ENCODE assay signal across 8 cellular contexts in the genomic region with DNA sequence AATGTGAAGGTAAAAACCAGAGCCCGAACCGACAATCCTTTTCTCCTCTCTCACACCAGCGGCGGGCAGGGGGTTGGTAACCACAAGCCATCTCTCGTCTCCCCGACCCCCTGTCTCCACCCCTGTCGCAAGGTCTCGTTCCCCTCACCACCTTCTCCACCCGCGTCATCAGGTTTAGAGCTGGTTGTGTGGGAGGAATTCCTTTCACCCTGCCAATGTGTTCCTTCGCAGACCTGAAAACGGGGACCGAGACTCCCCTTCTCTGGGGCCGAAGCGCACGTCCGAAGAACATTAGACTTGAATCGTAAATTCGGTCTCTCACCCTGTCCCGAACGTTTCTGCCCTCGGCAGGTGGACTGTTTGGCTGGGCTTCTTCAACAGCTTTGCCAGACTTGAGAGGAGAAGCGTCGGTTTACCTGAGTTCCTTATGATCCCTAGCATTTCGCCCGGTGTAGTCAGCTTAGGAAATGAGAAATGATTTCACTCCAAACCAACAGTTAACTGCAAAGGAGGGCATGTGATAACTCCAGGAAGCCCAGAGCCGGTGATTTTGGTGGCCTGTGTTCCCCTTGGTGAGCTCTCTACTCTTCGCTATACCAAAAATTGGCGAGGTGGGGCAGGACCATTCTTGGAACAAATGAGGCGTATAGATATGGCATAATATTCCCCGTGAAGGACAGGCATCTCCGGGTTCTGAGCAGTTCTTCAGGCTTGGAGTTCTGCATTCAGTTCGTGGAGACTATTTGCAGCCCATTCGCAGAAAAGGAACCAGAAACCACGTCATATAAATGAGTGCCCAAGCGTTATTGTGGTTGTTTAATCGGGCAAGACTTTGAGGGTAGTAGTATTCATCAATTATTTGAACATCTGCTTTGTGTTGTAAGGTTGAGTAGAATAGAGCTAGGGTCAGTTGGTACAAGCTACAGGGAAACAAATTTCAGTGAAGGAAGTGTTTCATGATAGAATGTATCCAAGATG. TPM values are rescaled to one million over a fixed set of nuclear protein-coding genes. Genes with fewer than 3 reads are reported as not detected.
DNase-seq lines count a peak whose midpoint lies in the region; ATAC-seq, FAIRE-seq and TF ChIP-seq lines count a peak whose summit lies in the region.

No MANE protein-coding gene starts in this region.

- H3K4me3 ChIP-seq in Karpas-422 (ENCODE audit: low read length) (peak overlapping the region; percentile 88), endothelial cell of umbilical vein (replicated peaks in 1 of 3; ENCODE audit: insufficient read depth in 1 of 3, low read depth in 1 of 3, low read length in 3 of 3) (peak overlapping the region; percentile 61 to 91 (median 63))

- H2AFZ ChIP-seq in Karpas-422 (ENCODE audit: low read length) (peak overlapping the region; percentile 51), endothelial cell of umbilical vein (ENCODE audit: low read depth, low read length) (peak overlapping the region; percentile 36)

- H3K4me1 ChIP-seq in Karpas-422 (ENCODE audit: low read length) (peaks cover 15% of the 10 kb centered on the region), endothelial cell of umbilical vein (ENCODE audit: control insufficient read depth, extremely low read depth, insufficient read depth, low read length) (peaks cover 4% of the 10 kb centered on the region)

- H3K9me3 ChIP-seq in Karpas-422 (ENCODE audit: low read length): no peaks in the 10 kb centered on the region
- H3K9me3 ChIP-seq in endothelial cell of umbilical vein (replicated peaks; ENCODE audit: control insufficient read depth, insufficient read depth, low read length): no peaks in the 10 kb centered on the region

- BruUV-seq in endothelial cell of umbilical vein (replicated peaks; lab: Mats Ljungman, UMichigan): TSS peak; percentile 63

- peaks cover 30% of the 10 kb centered on the region for H3K79me2 ChIP-seq in Karpas-422 (ENCODE audit: low read length)
- peaks cover 2% of the 10 kb centered on the region for H3K79me2 ChIP-seq in endothelial cell of umbilical vein (ENCODE audit: control insufficient read depth, insufficient read depth, low read length)

- TF ChIP-seq CTCF in endothelial cell of umbilical vein (IDR thresholded peaks at IDR 0.05; ENCODE audit: extremely low read depth in 1 of 2, insufficient read depth in 1 of 2, low read depth in 1 of 2, low read length in 2 of 2): no peak

- CTCF ChIA-PET in endothelial cell of umbilical vein (lab: Charles Lee): interaction anchor here (0.7 to 2.3 kb wide), 15 partner anchors 10 to 855 kb away, joined by 3 to 9 read pairs (median 3); a partner anchor contains a TSS

- H3K4me2 ChIP-seq in Karpas-422 (ENCODE audit: low read depth, low read length, poor library complexity, severe bottlenecking): peak overlapping the region; percentile 86
- H3K4me2 ChIP-seq in endothelial cell of umbilical vein (ENCODE audit: insufficient read depth, low read length): peak overlapping the region; percentile 89

- H3K27ac ChIP-seq in Karpas-422 (ENCODE audit: low read length) (peak overlapping the region; percentile 42), endothelial cell of umbilical vein (ENCODE audit: insufficient read depth, low read depth, low read length) (peak overlapping the region; percentile 21)

- H3K36me3 ChIP-seq in Karpas-422 (ENCODE audit: insufficient read depth, low read length): peaks cover 8% of the 10 kb centered on the region; the same call in 1 of the 2 replicates
- peaks cover 0 to 4% of the 10 kb centered on the region in 2 experiments for H3K36me3 ChIP-seq in endothelial cell of umbilical vein (ENCODE audit: control insufficient read depth in 2 of 2, extremely low read depth in 1 of 2, insufficient read depth in 2 of 2, low read length in 2 of 2)

- dilution Hi-C loops in endothelial cell of umbilical vein (cut with MboI; ENCODE audit: extremely low pct_ligation_motif_present, low sequenced_read_pairs): no loop called here

- H3K27me3 ChIP-seq in Karpas-422 (ENCODE audit: low read length): no peaks in the 10 kb centered on the region
- H3K27me3 ChIP-seq in endothelial cell of umbilical vein (ENCODE audit: control insufficient read depth in 2 of 2, insufficient read depth in 2 of 2, low read length in 2 of 2): no peaks in the 10 kb centered on the region

- H3K9ac ChIP-seq in Karpas-422 (ENCODE audit: low read length): peak overlapping the region; percentile 82
- peak overlapping the region; percentile 63 for H3K9ac ChIP-seq in endothelial cell of umbilical vein (replicated peaks; ENCODE audit: extremely low read depth, insufficient read depth, low read length)

- ATAC-seq in GM21723 (IDR thresholded peaks at IDR 0.05; ENCODE audit: unreplicated experiment): peak; percentile 12
- peak; percentile 24 for ATAC-seq in stimulated activated naive CD8-positive, alpha-beta T cell treated with anti-CD3 and anti-CD28 coated beads, Interleukin-15, Interleukin-2, amounts not matched to agents 100 U/mL and 50 U/mL, for 24 hours

- no peaks in the 10 kb centered on the region for H3K9me1 ChIP-seq in endothelial cell of umbilical vein (replicated peaks; ENCODE audit: control insufficient read depth, extremely low read depth, insufficient read depth, low read length)

- H4K20me1 ChIP-seq in Karpas-422 (ENCODE audit: insufficient read depth, low read depth, low read length) (no peaks in the 10 kb centered on the region), endothelial cell of umbilical vein (replicated peaks; ENCODE audit: control insufficient read depth, extremely low read depth, insufficient read depth, low read length) (no peaks in the 10 kb centered on the region)

- POLR2A ChIA-PET in endothelial cell of umbilical vein (lab: Charles Lee): interaction anchor here (1.2 kb wide), 1 partner anchor 100 kb away, joined by 7 read pairs; a partner anchor contains a TSS

- no peaks in the 10 kb centered on the region for H3K9me2 ChIP-seq in Karpas-422 (replicated peaks; ENCODE audit: insufficient read depth, low read length)

- TF ChIP-seq POLR2A in endothelial cell of umbilical vein (IDR thresholded peaks at IDR 0.05; ENCODE audit: low read depth, low read length): no peak

- peak; percentile 15 for FAIRE-seq in endothelial cell of umbilical vein (lab: Jason Lieb, UNC)

- intact Hi-C loops in endothelial cell of umbilical vein (cut with micrococcal nuclease): loop anchor here (1.0 to 10.0 kb wide), 2 partner anchors 97 to 285 kb away; a partner anchor contains a TSS

- DNase-seq in GM04504 (ENCODE audit: low read depth) (peak; percentile 6), Karpas-422 (peak; percentile 72), endothelial cell of umbilical vein (ENCODE audit: low read depth, low spot score) (peak; percentile 55), middle frontal gyrus (ENCODE audit: extremely low spot score, low spot score) (peak; percentile 16), GOT3 (lab: John Stamatoyannopoulos, UW) (no peak)
- DNase-seq in activated CD4-positive, alpha-beta T cell treated with anti-CD3 and anti-CD28 coated beads, Interleukin-2, amount 50 U/mL, for 4 hours: peak; percentile 28 to 36
- DNase-seq in stimulated activated naive CD8-positive, alpha-beta T cell treated with anti-CD3 and anti-CD28 coated beads, Interleukin-15, Interleukin-2, amounts not matched to agents 100 U/mL and 50 U/mL, for 24 hours: peak; percentile 46

TF ChIP-seq in endothelial cell of umbilical vein, 7 proteins besides CTCF, POLR2A, EP300 and RAD21:
- no peak for TF ChIP-seq JUN (IDR thresholded peaks at IDR 0.05; ENCODE audit: borderline replicate concordance, insufficient read depth, insufficient read length, low read depth)
- TF ChIP-seq, protein P1, sequence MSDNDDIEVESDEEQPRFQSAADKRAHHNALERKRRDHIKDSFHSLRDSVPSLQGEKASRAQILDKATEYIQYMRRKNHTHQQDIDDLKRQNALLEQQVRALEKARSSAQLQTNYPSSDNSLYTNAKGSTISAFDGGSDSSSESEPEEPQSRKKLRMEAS (IDR thresholded peaks at IDR 0.05; ENCODE audit: insufficient read depth, insufficient read length): no peak
- TF ChIP-seq GATA2 (IDR thresholded peaks at IDR 0.05; ENCODE audit: insufficient read depth, insufficient read length, low read depth, low read length): no peak
- no peak for TF ChIP-seq POLR2AphosphoS5 (IDR thresholded peaks at IDR 0.05; ENCODE audit: insufficient read depth, low read depth, low read length)
- TF ChIP-seq EZH2 (IDR thresholded peaks at IDR 0.05; ENCODE audit: borderline replicate concordance, low read depth, low read length, severe bottlenecking): no peak

RNA-seq across cellular contexts. Expression of a gene that starts 0.7 kb away (rescaled TPM):
- 31.6 and 41.1 TPM in 2 replicates for total RNA-seq in Karpas-422 (2014; rRNA removed; shearing (Covaris generic); ENCODE audit: low replicate concordance)
- total RNA-seq in endothelial cell of umbilical vein: 28.1 and 35.0 TPM in 2 replicates
- polyA plus RNA-seq in endothelial cell of umbilical vein: 4.5 and 5.6 TPM in 2 replicates
- 13.2 and 15.2 TPM in 2 replicates for polyA plus RNA-seq in endothelial cell of umbilical vein (2011; cell fraction: cytosol; rRNA removed)
- polyA plus RNA-seq in endothelial cell of umbilical vein (2011; cell fraction: nucleus; rRNA removed): 14.2 and 17.3 TPM in 2 replicates
- 36.2 and 36.6 TPM in 2 replicates for polyA plus RNA-seq in endothelial cell of umbilical vein (2012)
- polyA minus RNA-seq in endothelial cell of umbilical vein: 5.9 and 7.4 TPM in 2 replicates
- polyA minus RNA-seq in endothelial cell of umbilical vein (2011; cell fraction: cytosol; rRNA and poly(A)+ RNA removed): 9.4 TPM
- polyA minus RNA-seq in endothelial cell of umbilical vein (2011; cell fraction: nucleus; rRNA and poly(A)+ RNA removed): 6.3 and 8.8 TPM in 2 replicates
